Comparison of ENCODE assay signal across 8 cellular contexts in the genomic region with DNA sequence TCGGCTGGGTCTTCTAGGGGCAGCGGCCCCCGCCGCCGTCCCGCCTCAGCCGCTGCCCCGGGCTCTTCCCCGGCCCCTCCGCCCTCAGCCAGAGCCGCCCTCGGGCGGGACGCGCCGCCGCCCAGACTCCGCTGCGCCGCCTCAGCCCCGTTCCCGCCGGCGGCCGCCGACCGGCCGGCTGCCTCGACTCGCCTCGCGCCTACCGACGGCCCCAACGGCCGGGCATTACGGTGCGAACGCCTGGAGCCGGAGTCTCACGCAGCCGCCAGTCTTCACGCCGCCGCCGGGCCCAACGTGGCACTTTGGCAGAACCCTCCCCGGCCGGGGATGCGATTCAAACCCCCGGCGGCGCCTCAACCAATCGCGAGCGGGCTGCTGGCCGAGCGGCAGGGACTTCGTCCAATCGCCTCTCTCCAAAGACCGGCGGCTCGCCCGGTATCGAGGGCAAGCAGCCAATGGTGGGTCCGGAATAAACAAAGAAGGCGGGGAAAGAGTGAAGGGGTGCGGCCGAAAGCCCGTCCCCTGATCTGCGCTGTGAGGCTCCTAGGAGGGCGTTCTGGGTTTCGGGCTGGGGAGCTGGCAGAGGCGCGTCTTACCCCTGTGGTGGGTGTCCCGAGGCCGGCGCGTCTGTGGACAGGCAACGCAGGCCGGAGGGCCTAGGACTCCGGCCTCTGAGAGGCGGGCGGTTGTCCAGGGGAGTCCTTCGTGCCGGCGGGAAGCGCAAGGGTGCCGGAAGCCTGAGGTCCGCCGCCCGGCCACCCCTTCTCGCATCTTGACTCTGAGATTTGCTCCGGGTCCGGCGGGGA. TPM values are rescaled to one million over a fixed set of nuclear protein-coding genes. Genes with fewer than 3 reads are reported as not detected.
DNase-seq lines count a peak whose midpoint lies in the region; ATAC-seq and TF ChIP-seq lines count a peak whose summit lies in the region.

A gene (minus strand): TSS at position 309 of the 806 bp plus-strand sequence. CDS start 310 bp downstream, outside the sequence.

- H3K27ac ChIP-seq in mucosa of rectum (ENCODE audit: low read depth in 2 of 2, low read length in 2 of 2): peak within 1 kb of the TSS; percentile 80 to 84

- no peaks in the 10 kb centered on the region for H3K36me3 ChIP-seq in mucosa of rectum (ENCODE audit: control insufficient read depth in 2 of 2, insufficient read depth in 2 of 2, low read length in 2 of 2)

- H3K4me1 ChIP-seq in mucosa of rectum (ENCODE audit: control insufficient read depth in 2 of 2, insufficient read depth in 2 of 2, low read length in 2 of 2): peaks cover 40 to 41% of the 10 kb centered on the region in 2 donors

- peak within 1 kb of the TSS; percentile 85 for H3K4me3 ChIP-seq in mucosa of rectum (ENCODE audit: low read length in 2 of 2)

- H3K9me3 ChIP-seq in mucosa of rectum (ENCODE audit: control insufficient read depth in 2 of 2, low read length in 2 of 2): no peaks in the 10 kb centered on the region

- TF ChIP-seq POLR2A in erythroblast (IDR thresholded peaks at IDR 0.05; ENCODE audit: low read length): peak; percentile 83

- no peaks in the 10 kb centered on the region for H3K27me3 ChIP-seq in mucosa of rectum (ENCODE audit: control insufficient read depth in 2 of 2, insufficient read depth in 2 of 2, low read length in 2 of 2)

- ATAC-seq in GM21737 (IDR thresholded peaks at IDR 0.05; ENCODE audit: unreplicated experiment): peak; percentile 92

- H3K9ac ChIP-seq in mucosa of rectum (ENCODE audit: low read depth in 1 of 2, low read length in 2 of 2): peak within 1 kb of the TSS; percentile 90

- peak; percentile 92 for DNase-seq in DMS79 (lab: John Stamatoyannopoulos, UW)
- peak; percentile 98 for DNase-seq in KG1 (lab: John Stamatoyannopoulos, UW)
- peak; percentile 97 for DNase-seq in activated T-cell treated with anti-CD3 and anti-CD28 coated beads, Interleukin-2, amount 50 U/mL, for 1 hour
- DNase-seq in erythroblast (lab: John Stamatoyannopoulos, UW): peak; percentile 97 to 99
- peak; percentile 91 to 95 for DNase-seq in stimulated activated CD8-positive, alpha-beta memory T cell treated with anti-CD3 and anti-CD28 coated beads, Interleukin-4, amount 100 ng/mL, for 4 hours (ENCODE audit: low read depth in 2 of 2, low spot score in 1 of 2)

TF ChIP-seq in PFSK-1, 5 proteins besides CTCF, POLR2A, EP300 and RAD21:
- TF ChIP-seq POLR2AphosphoS5 (IDR thresholded peaks at IDR 0.05; ENCODE audit: low read depth, low read length) (peak; percentile 75), TAF1 (IDR thresholded peaks at IDR 0.05; ENCODE audit: borderline replicate concordance, insufficient read depth, low read length) (peak; percentile 75; the same call in 1 of the 2 replicates)
- TF ChIP-seq, protein P1, sequence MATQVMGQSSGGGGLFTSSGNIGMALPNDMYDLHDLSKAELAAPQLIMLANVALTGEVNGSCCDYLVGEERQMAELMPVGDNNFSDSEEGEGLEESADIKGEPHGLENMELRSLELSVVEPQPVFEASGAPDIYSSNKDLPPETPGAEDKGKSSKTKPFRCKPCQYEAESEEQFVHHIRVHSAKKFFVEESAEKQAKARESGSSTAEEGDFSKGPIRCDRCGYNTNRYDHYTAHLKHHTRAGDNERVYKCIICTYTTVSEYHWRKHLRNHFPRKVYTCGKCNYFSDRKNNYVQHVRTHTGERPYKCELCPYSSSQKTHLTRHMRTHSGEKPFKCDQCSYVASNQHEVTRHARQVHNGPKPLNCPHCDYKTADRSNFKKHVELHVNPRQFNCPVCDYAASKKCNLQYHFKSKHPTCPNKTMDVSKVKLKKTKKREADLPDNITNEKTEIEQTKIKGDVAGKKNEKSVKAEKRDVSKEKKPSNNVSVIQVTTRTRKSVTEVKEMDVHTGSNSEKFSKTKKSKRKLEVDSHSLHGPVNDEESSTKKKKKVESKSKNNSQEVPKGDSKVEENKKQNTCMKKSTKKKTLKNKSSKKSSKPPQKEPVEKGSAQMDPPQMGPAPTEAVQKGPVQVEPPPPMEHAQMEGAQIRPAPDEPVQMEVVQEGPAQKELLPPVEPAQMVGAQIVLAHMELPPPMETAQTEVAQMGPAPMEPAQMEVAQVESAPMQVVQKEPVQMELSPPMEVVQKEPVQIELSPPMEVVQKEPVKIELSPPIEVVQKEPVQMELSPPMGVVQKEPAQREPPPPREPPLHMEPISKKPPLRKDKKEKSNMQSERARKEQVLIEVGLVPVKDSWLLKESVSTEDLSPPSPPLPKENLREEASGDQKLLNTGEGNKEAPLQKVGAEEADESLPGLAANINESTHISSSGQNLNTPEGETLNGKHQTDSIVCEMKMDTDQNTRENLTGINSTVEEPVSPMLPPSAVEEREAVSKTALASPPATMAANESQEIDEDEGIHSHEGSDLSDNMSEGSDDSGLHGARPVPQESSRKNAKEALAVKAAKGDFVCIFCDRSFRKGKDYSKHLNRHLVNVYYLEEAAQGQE (IDR thresholded peaks at IDR 0.05; ENCODE audit: insufficient read depth in 1 of 2, low read depth in 2 of 2, low read length in 2 of 2): no peak; a peak in 1 of 4 replicates

RNA-seq across cellular contexts. Expression of the gene that starts here (rescaled TPM):
- 26.7 TPM for polyA plus RNA-seq in PFSK-1 (2012; ENCODE audit: insufficient read length, low read depth)

Comparison
In these comparisons a context has a peak if more than half of its experiments do, and no peak if none do; other contexts are left out.
1. Peak in every context shown above with its lines: DNase-seq, ATAC-seq, H3K4me3 ChIP-seq and H3K27ac ChIP-seq.